ENCODE assay signal across 1 cellular context in genomic region chr1:220044683-220045355, GRCh38.
TF ChIP-seq lines count a peak whose summit lies in the region.

No MANE protein-coding gene starts in this region.

TF ChIP-seq in HepG2, 621 proteins besides CTCF, POLR2A, EP300 and RAD21:
- TF ChIP-seq ZNF354B (CRISPR knock-in tag; IDR thresholded peaks at IDR 0.05) (0 out of 2 replicates have a peak, but pooled peaks have one; percentile 29), SCMH1 (CRISPR knock-in tag; IDR thresholded peaks at IDR 0.05; ENCODE audit: borderline replicate concordance) (no peak), ZNF709 (CRISPR knock-in tag; IDR thresholded peaks at IDR 0.05) (no peak), YEATS4 (CRISPR knock-in tag; IDR thresholded peaks at IDR 0.05; ENCODE audit: borderline replicate concordance) (no peak), CAMTA2 (CRISPR knock-in tag; IDR thresholded peaks at IDR 0.05; ENCODE audit: borderline replicate concordance) (no peak), ZNF510 (CRISPR knock-in tag; IDR thresholded peaks at IDR 0.05; ENCODE audit: low read depth) (no peak), TBX3 (IDR thresholded peaks at IDR 0.05; ENCODE audit: borderline replicate concordance) (no peak)
